ENCODE assay signal across 19 cellular contexts in genomic region chr4:170465434-170465833, GRCh38.
"Had no signal": no experiment of that assay in that cellular context is flagged by ENCODE, and none has a peak within 500 bp of the region (broad histone marks: within the 10 kb centered on the region; RNA-seq: fewer than 3 reads in every experiment).

No MANE protein-coding gene starts in this region.

- H3K4me1 Mint-ChIP-seq: activated naive CD8-positive, alpha-beta T cell treated with anti-CD3 and anti-CD28 coated beads, Interleukin-2, amount 50 U/mL, for 24 hours; activated T-helper 17 cell treated with anti-CD3 and anti-CD28 coated beads, Interleukin-2, amount 50 U/mL, for 72 hours; stimulated activated naive B cell treated with anti-CD40 and anti-IgM and Interleukin-4, amounts not matched to agents 10 μg/mL and 1 μg/mL and 100 μg/mL, for 72 hours had no signal

- H3K9me3 Mint-ChIP-seq: natural killer cell treated with Interleukin-12 subunit alpha and Interleukin-12 subunit beta and Interleukin-15 and Interleukin-18, amount 100 ng/mL, for 72 hours had no signal

- H3K4me1 ChIP-seq: gastroesophageal sphincter, left ventricle myocardium inferior, tibial nerve, vagina had no signal

- DNase-seq: activated CD4-positive, alpha-beta T cell treated with anti-CD3 and anti-CD28 coated beads, Interleukin-2, amount 50 U/mL, for 1 hour; activated naive CD4-positive, alpha-beta T cell treated with anti-CD3 and anti-CD28 coated beads for 36 hours; activated naive CD8-positive, alpha-beta T cell treated with anti-CD3 and anti-CD28 coated beads, Interleukin-2, amount 50 U/mL, for 24 hours; cerebellar nuclear complex; left ventricle myocardium inferior; occipital lobe; stimulated activated CD4-positive, alpha-beta T cell treated with anti-CD3 and anti-CD28 coated beads, Interleukin-15, amount 100 ng/mL, for 24 hours; stimulated activated CD4-positive, alpha-beta T cell treated with anti-CD3 and anti-CD28 coated beads, Interleukin-4, amount 100 ng/mL, for 1 hour; stimulated activated naive B cell treated with anti-CD40 and anti-IgM and Interleukin-4, amounts not matched to agents 10 μg/mL and 1 μg/mL and 100 μg/mL, for 72 hours had no signal

- H3K36me3 Mint-ChIP-seq: natural killer cell treated with Interleukin-12 subunit alpha and Interleukin-12 subunit beta and Interleukin-15 and Interleukin-18, amount 100 ng/mL, for 72 hours; stimulated activated naive B cell treated with anti-CD40 and anti-IgM and Interleukin-4, amounts not matched to agents 10 μg/mL and 1 μg/mL and 100 μg/mL, for 72 hours had no signal

- H3K4me3 ChIP-seq: gastroesophageal sphincter, left ventricle myocardium inferior, skin epidermis, tibial nerve, vagina had no signal

- H3K9me3 ChIP-seq: gastroesophageal sphincter, tibial nerve, vagina had no signal

- H3K27ac Mint-ChIP-seq: activated naive CD4-positive, alpha-beta T cell treated with anti-CD3 and anti-CD28 coated beads for 36 hours; activated naive CD8-positive, alpha-beta T cell treated with anti-CD3 and anti-CD28 coated beads, Interleukin-2, amount 50 U/mL, for 24 hours; activated T-helper 17 cell treated with anti-CD3 and anti-CD28 coated beads, Interleukin-2, amount 50 U/mL, for 72 hours; dendritic cell treated with granulocyte-macrophage colony-stimulating factor and Interleukin-4, amounts not matched to agents 40 ng/mL and 50 ng/mL, for 4 days; natural killer cell treated with Interleukin-12 subunit alpha and Interleukin-12 subunit beta and Interleukin-15 and Interleukin-18, amount 100 ng/mL, for 72 hours; progenitor cell of endocrine pancreas; stimulated activated naive B cell treated with anti-CD40 and anti-IgM and Interleukin-4, amounts not matched to agents 10 μg/mL and 1 μg/mL and 100 μg/mL, for 72 hours had no signal

- H3K27me3 Mint-ChIP-seq: activated naive CD8-positive, alpha-beta T cell treated with anti-CD3 and anti-CD28 coated beads, Interleukin-2, amount 50 U/mL, for 24 hours; activated T-helper 17 cell treated with anti-CD3 and anti-CD28 coated beads, Interleukin-2, amount 50 U/mL, for 72 hours; dendritic cell treated with granulocyte-macrophage colony-stimulating factor and Interleukin-4, amounts not matched to agents 40 ng/mL and 50 ng/mL, for 4 days; natural killer cell treated with Interleukin-12 subunit alpha and Interleukin-12 subunit beta and Interleukin-15 and Interleukin-18, amount 100 ng/mL, for 72 hours; progenitor cell of endocrine pancreas; stimulated activated naive B cell treated with anti-CD40 and anti-IgM and Interleukin-4, amounts not matched to agents 10 μg/mL and 1 μg/mL and 100 μg/mL, for 72 hours had no signal

- H3K27ac ChIP-seq: gastroesophageal sphincter, left ventricle myocardium inferior, skin epidermis, tibial nerve, vagina had no signal

- H3K4me3 Mint-ChIP-seq: activated naive CD4-positive, alpha-beta T cell treated with anti-CD3 and anti-CD28 coated beads for 36 hours; activated naive CD8-positive, alpha-beta T cell treated with anti-CD3 and anti-CD28 coated beads, Interleukin-2, amount 50 U/mL, for 24 hours; activated T-helper 17 cell treated with anti-CD3 and anti-CD28 coated beads, Interleukin-2, amount 50 U/mL, for 72 hours; dendritic cell treated with granulocyte-macrophage colony-stimulating factor and Interleukin-4, amounts not matched to agents 40 ng/mL and 50 ng/mL, for 4 days; natural killer cell treated with Interleukin-12 subunit alpha and Interleukin-12 subunit beta and Interleukin-15 and Interleukin-18, amount 100 ng/mL, for 72 hours; stimulated activated naive B cell treated with anti-CD40 and anti-IgM and Interleukin-4, amounts not matched to agents 10 μg/mL and 1 μg/mL and 100 μg/mL, for 72 hours had no signal

- H3K27me3 ChIP-seq: gastroesophageal sphincter, tibial nerve, vagina had no signal

- ATAC-seq: activated CD4-positive, CD25-positive, alpha-beta regulatory T cell treated with anti-CD3 and anti-CD28 coated beads, Interleukin-2, amount 50 U/mL, for 24 hours; activated naive CD8-positive, alpha-beta T cell treated with anti-CD3 and anti-CD28 coated beads, Interleukin-2, amount 50 U/mL, for 24 hours; activated T-helper 17 cell treated with anti-CD3 and anti-CD28 coated beads, Interleukin-2, amount 50 U/mL, for 72 hours; gastroesophageal sphincter; natural killer cell treated with Interleukin-12 subunit alpha and Interleukin-12 subunit beta and Interleukin-15 and Interleukin-18, amount 100 ng/mL, for 72 hours; right cardiac atrium had no signal
